ENCODE assay signal across 1 cellular context in the genomic region with DNA sequence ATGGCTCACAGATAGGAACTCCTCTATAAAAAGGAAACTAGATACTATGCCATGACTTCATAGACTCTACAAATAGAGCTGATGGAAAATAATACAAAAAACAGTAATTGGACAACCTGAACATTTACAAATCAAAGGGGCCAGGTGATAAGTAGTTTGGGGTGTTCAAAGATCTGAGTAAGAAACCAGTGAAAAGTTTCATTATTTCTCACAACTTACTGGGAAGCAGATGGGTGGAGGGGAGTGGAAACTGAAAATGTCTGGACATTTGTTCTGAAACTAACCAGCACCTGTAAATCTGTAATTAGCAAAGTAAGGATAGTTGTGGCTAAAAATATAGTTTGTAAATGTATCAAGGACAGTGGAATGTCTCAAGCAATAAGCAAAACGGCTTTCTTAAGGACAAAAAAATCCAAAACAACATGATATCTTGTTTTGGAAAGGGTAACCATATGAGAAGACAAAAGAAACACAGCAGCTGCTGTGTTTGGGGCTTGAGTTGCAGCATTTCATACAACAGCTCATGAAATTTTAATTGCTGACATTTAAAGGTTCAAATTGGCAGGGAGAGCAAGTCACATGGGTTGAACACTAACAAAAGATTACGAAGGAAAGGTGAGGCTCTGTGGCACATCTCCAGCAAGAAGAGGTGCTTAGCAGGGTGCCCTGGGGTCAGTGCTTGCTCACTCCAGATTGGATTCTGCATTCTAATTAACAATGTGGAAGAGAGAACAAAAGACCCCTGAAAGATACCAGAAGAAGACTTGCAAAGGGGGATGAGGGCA.
TF ChIP-seq lines count a peak whose summit lies in the region.

No MANE protein-coding gene starts in this region.

TF ChIP-seq in GM12878, 131 proteins besides CTCF, POLR2A, EP300 and RAD21 (continues in another document):
- TF ChIP-seq FOS (IDR thresholded peaks at IDR 0.05; ENCODE audit: borderline replicate concordance, extremely low read depth, insufficient read length) = no peak
- no peak for TF ChIP-seq ETV6 (conservative IDR thresholded peaks at IDR 0.05 in 1 of 2, IDR thresholded peaks at IDR 0.05 in 1 of 2; ENCODE audit: borderline replicate concordance in 1 of 2, low read depth in 1 of 2)
- TF ChIP-seq, protein P1, sequence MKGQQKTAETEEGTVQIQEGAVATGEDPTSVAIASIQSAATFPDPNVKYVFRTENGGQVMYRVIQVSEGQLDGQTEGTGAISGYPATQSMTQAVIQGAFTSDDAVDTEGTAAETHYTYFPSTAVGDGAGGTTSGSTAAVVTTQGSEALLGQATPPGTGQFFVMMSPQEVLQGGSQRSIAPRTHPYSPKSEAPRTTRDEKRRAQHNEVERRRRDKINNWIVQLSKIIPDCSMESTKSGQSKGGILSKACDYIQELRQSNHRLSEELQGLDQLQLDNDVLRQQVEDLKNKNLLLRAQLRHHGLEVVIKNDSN (IDR thresholded peaks at IDR 0.05; ENCODE audit: borderline replicate concordance, extremely low read length, insufficient read depth, low read depth, low read length) = no peak
- no peak for TF ChIP-seq FOXK2 (IDR thresholded peaks at IDR 0.05)
- peak; percentile 79 to 84 for TF ChIP-seq IKZF2 (IDR thresholded peaks at IDR 0.05)
- TF ChIP-seq EZH2 (IDR thresholded peaks at IDR 0.05; ENCODE audit: borderline replicate concordance, control insufficient read depth, low read depth, low read length) = no peak
- TF ChIP-seq RELB (IDR thresholded peaks at IDR 0.05; ENCODE audit: low read depth) = 0 out of 2 replicates have a peak, but pooled peaks have one; percentile 57
- peak; percentile 46; the same call in 1 of the 2 replicates for TF ChIP-seq NFIC (IDR thresholded peaks at IDR 0.05; ENCODE audit: low read depth, low read length)
- TF ChIP-seq MYB (IDR thresholded peaks at IDR 0.05; ENCODE audit: borderline replicate concordance, low read depth, low read length) = no peak
- TF ChIP-seq ZZZ3 (IDR thresholded peaks at IDR 0.05; ENCODE audit: control insufficient read depth, insufficient read length, low read depth) = no peak
- peak; percentile 49; the same call in 1 of the 2 replicates for TF ChIP-seq MEF2A (IDR thresholded peaks at IDR 0.05; ENCODE audit: insufficient read depth, low read depth, low read length)
- peak; percentile 73 for TF ChIP-seq IKZF1 (conservative IDR thresholded peaks at IDR 0.05)
- TF ChIP-seq, protein P2, sequence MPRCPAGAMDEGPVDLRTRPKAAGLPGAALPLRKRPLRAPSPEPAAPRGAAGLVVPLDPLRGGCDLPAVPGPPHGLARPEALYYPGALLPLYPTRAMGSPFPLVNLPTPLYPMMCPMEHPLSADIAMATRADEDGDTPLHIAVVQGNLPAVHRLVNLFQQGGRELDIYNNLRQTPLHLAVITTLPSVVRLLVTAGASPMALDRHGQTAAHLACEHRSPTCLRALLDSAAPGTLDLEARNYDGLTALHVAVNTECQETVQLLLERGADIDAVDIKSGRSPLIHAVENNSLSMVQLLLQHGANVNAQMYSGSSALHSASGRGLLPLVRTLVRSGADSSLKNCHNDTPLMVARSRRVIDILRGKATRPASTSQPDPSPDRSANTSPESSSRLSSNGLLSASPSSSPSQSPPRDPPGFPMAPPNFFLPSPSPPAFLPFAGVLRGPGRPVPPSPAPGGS (IDR thresholded peaks at IDR 0.05; ENCODE audit: borderline replicate concordance, insufficient read depth, low read depth, low read length, poor library complexity, severe bottlenecking) = no peak
- TF ChIP-seq E2F8 (IDR thresholded peaks at IDR 0.05; ENCODE audit: low read depth, partially characterized antibody) = no peak
- TF ChIP-seq NFXL1 (IDR thresholded peaks at IDR 0.05; ENCODE audit: borderline replicate concordance) = no peak
- TF ChIP-seq TCF12 (IDR thresholded peaks at IDR 0.05; ENCODE audit: low read depth, low read length) = no peak
- TF ChIP-seq SRF (IDR thresholded peaks at IDR 0.05; ENCODE audit: low read depth in 2 of 2, low read length in 2 of 2) = no peak
- TF ChIP-seq BHLHE40 (IDR thresholded peaks at IDR 0.05; ENCODE audit: borderline replicate concordance in 1 of 2, low read depth in 2 of 2, low read length in 1 of 2) = no peak
- TF ChIP-seq, protein P3, sequence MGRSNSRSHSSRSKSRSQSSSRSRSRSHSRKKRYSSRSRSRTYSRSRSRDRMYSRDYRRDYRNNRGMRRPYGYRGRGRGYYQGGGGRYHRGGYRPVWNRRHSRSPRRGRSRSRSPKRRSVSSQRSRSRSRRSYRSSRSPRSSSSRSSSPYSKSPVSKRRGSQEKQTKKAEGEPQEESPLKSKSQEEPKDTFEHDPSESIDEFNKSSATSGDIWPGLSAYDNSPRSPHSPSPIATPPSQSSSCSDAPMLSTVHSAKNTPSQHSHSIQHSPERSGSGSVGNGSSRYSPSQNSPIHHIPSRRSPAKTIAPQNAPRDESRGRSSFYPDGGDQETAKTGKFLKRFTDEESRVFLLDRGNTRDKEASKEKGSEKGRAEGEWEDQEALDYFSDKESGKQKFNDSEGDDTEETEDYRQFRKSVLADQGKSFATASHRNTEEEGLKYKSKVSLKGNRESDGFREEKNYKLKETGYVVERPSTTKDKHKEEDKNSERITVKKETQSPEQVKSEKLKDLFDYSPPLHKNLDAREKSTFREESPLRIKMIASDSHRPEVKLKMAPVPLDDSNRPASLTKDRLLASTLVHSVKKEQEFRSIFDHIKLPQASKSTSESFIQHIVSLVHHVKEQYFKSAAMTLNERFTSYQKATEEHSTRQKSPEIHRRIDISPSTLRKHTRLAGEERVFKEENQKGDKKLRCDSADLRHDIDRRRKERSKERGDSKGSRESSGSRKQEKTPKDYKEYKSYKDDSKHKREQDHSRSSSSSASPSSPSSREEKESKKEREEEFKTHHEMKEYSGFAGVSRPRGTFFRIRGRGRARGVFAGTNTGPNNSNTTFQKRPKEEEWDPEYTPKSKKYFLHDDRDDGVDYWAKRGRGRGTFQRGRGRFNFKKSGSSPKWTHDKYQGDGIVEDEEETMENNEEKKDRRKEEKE (IDR thresholded peaks at IDR 0.05) = no peak
- TF ChIP-seq ZNF217 (IDR thresholded peaks at IDR 0.05) = no peak
- TF ChIP-seq ZNF274 (IDR thresholded peaks at IDR 0.05; ENCODE audit: insufficient read depth, insufficient read length) = no peak
- TF ChIP-seq, protein P4, sequence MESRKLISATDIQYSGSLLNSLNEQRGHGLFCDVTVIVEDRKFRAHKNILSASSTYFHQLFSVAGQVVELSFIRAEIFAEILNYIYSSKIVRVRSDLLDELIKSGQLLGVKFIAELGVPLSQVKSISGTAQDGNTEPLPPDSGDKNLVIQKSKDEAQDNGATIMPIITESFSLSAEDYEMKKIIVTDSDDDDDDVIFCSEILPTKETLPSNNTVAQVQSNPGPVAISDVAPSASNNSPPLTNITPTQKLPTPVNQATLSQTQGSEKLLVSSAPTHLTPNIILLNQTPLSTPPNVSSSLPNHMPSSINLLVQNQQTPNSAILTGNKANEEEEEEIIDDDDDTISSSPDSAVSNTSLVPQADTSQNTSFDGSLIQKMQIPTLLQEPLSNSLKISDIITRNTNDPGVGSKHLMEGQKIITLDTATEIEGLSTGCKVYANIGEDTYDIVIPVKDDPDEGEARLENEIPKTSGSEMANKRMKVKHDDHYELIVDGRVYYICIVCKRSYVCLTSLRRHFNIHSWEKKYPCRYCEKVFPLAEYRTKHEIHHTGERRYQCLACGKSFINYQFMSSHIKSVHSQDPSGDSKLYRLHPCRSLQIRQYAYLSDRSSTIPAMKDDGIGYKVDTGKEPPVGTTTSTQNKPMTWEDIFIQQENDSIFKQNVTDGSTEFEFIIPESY (IDR thresholded peaks at IDR 0.05) = no peak
- no peak for TF ChIP-seq HCFC1 (IDR thresholded peaks at IDR 0.05; ENCODE audit: low read length)
- no peak for TF ChIP-seq KAT2A (conservative IDR thresholded peaks at IDR 0.05; ENCODE audit: control insufficient read depth, low read depth, low read length)
- no peak for TF ChIP-seq ASH2L (IDR thresholded peaks at IDR 0.05; ENCODE audit: borderline replicate concordance, low read depth)
- peak; percentile 47 for TF ChIP-seq RUNX3 (IDR thresholded peaks at IDR 0.05; ENCODE audit: low read length)
- peak; percentile 59; the same call in 1 of the 2 replicates for TF ChIP-seq IRF4 (IDR thresholded peaks at IDR 0.05; ENCODE audit: low read depth, low read length)
- TF ChIP-seq SUZ12 (IDR thresholded peaks at IDR 0.05; ENCODE audit: unreplicated experiment) = no peak
- TF ChIP-seq EED (IDR thresholded peaks at IDR 0.05; ENCODE audit: low read depth) = 0 out of 2 replicates have a peak, but pooled peaks have one; percentile 48
- no peak for TF ChIP-seq SREBF2 (IDR thresholded peaks at IDR 0.05; ENCODE audit: low read length)
- peak; percentile 66 for TF ChIP-seq MTA2 (IDR thresholded peaks at IDR 0.05; ENCODE audit: low read depth)
- peak; percentile 47 for TF ChIP-seq MEF2B (IDR thresholded peaks at IDR 0.05; ENCODE audit: partially characterized antibody, poor library complexity, severe bottlenecking)
- no peak for TF ChIP-seq CREB1 (IDR thresholded peaks at IDR 0.05; ENCODE audit: low read depth)
- no peak for TF ChIP-seq MTA3 (IDR thresholded peaks at IDR 0.05; ENCODE audit: borderline replicate concordance, low read length)
- TF ChIP-seq, protein P5, sequence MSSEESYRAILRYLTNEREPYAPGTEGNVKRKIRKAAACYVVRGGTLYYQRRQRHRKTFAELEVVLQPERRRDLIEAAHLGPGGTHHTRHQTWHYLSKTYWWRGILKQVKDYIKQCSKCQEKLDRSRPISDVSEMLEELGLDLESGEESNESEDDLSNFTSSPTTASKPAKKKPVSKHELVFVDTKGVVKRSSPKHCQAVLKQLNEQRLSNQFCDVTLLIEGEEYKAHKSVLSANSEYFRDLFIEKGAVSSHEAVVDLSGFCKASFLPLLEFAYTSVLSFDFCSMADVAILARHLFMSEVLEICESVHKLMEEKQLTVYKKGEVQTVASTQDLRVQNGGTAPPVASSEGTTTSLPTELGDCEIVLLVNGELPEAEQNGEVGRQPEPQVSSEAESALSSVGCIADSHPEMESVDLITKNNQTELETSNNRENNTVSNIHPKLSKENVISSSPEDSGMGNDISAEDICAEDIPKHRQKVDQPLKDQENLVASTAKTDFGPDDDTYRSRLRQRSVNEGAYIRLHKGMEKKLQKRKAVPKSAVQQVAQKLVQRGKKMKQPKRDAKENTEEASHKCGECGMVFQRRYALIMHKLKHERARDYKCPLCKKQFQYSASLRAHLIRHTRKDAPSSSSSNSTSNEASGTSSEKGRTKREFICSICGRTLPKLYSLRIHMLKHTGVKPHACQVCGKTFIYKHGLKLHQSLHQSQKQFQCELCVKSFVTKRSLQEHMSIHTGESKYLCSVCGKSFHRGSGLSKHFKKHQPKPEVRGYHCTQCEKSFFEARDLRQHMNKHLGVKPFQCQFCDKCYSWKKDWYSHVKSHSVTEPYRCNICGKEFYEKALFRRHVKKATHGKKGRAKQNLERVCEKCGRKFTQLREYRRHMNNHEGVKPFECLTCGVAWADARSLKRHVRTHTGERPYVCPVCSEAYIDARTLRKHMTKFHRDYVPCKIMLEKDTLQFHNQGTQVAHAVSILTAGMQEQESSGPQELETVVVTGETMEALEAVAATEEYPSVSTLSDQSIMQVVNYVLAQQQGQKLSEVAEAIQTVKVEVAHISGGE (CRISPR knock-in tag; IDR thresholded peaks at IDR 0.05) = no peak
- TF ChIP-seq RAD51 (IDR thresholded peaks at IDR 0.05) = no peak
- no peak for TF ChIP-seq GATAD2B (conservative IDR thresholded peaks at IDR 0.05; ENCODE audit: low read depth)
